18 cellular contexts compared by ENCODE assay signal in the genomic region with DNA sequence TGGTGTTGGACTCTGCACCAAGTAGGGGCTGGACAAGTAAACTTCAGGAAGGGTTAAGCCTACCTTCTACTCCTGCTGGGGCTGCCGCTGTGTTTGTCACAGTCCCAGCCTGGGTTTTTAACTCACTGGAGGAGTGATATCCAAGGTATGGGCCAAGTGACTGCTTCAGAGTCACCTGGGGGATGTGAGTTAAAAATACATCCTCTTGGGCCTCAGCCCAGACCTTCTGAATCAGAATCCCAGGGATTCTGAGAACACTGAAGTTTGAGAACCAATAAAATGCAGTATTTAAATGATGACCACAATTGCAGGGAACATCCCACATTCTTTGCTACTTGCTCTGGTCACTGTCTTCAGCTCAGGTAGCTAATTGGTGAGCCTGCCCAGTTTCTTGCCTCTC.
DNase-seq lines count a peak whose midpoint lies in the region; ATAC-seq, FAIRE-seq and TF ChIP-seq lines count a peak whose summit lies in the region.
"Had no signal": no experiment of that assay in that cellular context is flagged by ENCODE, and none has a peak within 500 bp of the region (broad histone marks: within the 10 kb centered on the region; RNA-seq: fewer than 3 reads in every experiment).

No MANE protein-coding gene starts in this region.

- no peaks in the 10 kb centered on the region for H4K20me1 ChIP-seq in endothelial cell of umbilical vein (replicated peaks; ENCODE audit: control insufficient read depth, extremely low read depth, insufficient read depth, low read length)

- H4K91ac ChIP-seq in trophoblast cell (ENCODE audit: low read depth, low read length), result peak overlapping the region; percentile 38

- no peak overlapping the region for H4K12ac ChIP-seq in trophoblast cell (ENCODE audit: low read depth, low read length)

- H2BK12ac ChIP-seq in trophoblast cell (ENCODE audit: low read length), result peak overlapping the region; percentile 67

- DNase-seq in EL (peak; percentile 67), MG63 (peak; percentile 63), endothelial cell of umbilical vein (ENCODE audit: low read depth, low spot score) (no peak), trophoblast cell (no peak), CD1c-positive myeloid dendritic cell (ENCODE audit: extremely low spot score) (no peak), Kasumi-1 (lab: John Stamatoyannopoulos, UW) (no peak), SHP77 (lab: John Stamatoyannopoulos, UW) (no peak)
- DNase-seq: activated B cell treated with CpG ODN at 0.5 μM for 24 hours; activated naive CD4-positive, alpha-beta T cell treated with anti-CD3 and anti-CD28 coated beads, Interleukin-2, amount 10 ng/mL, durations not matched to agents 7 days and 5 days; CD4-positive, alpha-beta memory T cell; effector CD8-positive, alpha-beta T cell; glutamatergic neuron; NCI-H1105; NCI-H345; SW 1271 had no signal

- TF ChIP-seq POLR2A in endothelial cell of umbilical vein (IDR thresholded peaks at IDR 0.05; ENCODE audit: low read depth, low read length), result no peak

- peak overlapping the region; percentile 63 for H2AFZ ChIP-seq in endothelial cell of umbilical vein (ENCODE audit: low read depth, low read length)
- H2AFZ ChIP-seq in trophoblast cell (ENCODE audit: insufficient read depth, low read length, poor library complexity), result no peak overlapping the region

- H3K4me1 ChIP-seq in endothelial cell of umbilical vein (ENCODE audit: control insufficient read depth, extremely low read depth, insufficient read depth, low read length), result peaks cover 50% of the 10 kb centered on the region
- peaks cover 24 to 35% of the 10 kb centered on the region in 2 experiments for H3K4me1 ChIP-seq in trophoblast cell (ENCODE audit: control insufficient read depth in 1 of 2, insufficient read depth in 2 of 2, low read length in 2 of 2)
- H3K4me1 ChIP-seq: prostate gland had no signal

- H3K36me3 ChIP-seq in MG63 (no peaks in the 10 kb centered on the region), endothelial cell of umbilical vein (ENCODE audit: control insufficient read depth in 2 of 2, extremely low read depth in 1 of 2, insufficient read depth in 2 of 2, low read length in 2 of 2) (no peaks in the 10 kb centered on the region), trophoblast cell (ENCODE audit: control insufficient read depth in 1 of 2, insufficient read depth in 2 of 2, low read length in 2 of 2) (no peaks in the 10 kb centered on the region)
- H3K36me3 ChIP-seq: prostate gland, thoracic aorta had no signal

- no peaks in the 10 kb centered on the region for H3K9me1 ChIP-seq in endothelial cell of umbilical vein (replicated peaks; ENCODE audit: control insufficient read depth, extremely low read depth, insufficient read depth, low read length)

- H3K9ac ChIP-seq in endothelial cell of umbilical vein (replicated peaks; ENCODE audit: extremely low read depth, insufficient read depth, low read length) (no peak overlapping the region), trophoblast cell (ENCODE audit: low read length) (no peak overlapping the region)

- no peak overlapping the region for H3K23ac ChIP-seq in trophoblast cell (ENCODE audit: low read length)

- peak overlapping the region; percentile 28 for H2BK5ac ChIP-seq in trophoblast cell (ENCODE audit: low read depth, low read length, poor library complexity)

- WGBS in trophoblast cell (ENCODE audit: extremely low coverage, insufficient coverage, insufficient read length), result no CpG with 5 or more reads among the region's 1 CpG

- CTCF ChIA-PET in endothelial cell of umbilical vein (lab: Charles Lee), result interaction anchor here (1.0 to 1.7 kb wide), 2 partner anchors 23 to 69 kb away, joined by 3 to 6 read pairs; no protein-coding TSS in a partner anchor

- H3K4me3 ChIP-seq in MG63 (no peak overlapping the region), endothelial cell of umbilical vein (replicated peaks in 1 of 3; ENCODE audit: insufficient read depth in 1 of 3, low read depth in 1 of 3, low read length in 3 of 3) (no peak overlapping the region), trophoblast cell (ENCODE audit: low read depth, low read length) (no peak overlapping the region)
- H3K4me3 ChIP-seq: prostate gland, thoracic aorta had no signal

- TF ChIP-seq CTCF in endothelial cell of umbilical vein (IDR thresholded peaks at IDR 0.05; ENCODE audit: extremely low read depth in 1 of 2, insufficient read depth in 1 of 2, low read depth in 1 of 2, low read length in 2 of 2), result no peak

- H3K79me2 ChIP-seq in endothelial cell of umbilical vein (ENCODE audit: control insufficient read depth, insufficient read depth, low read length), result no peaks in the 10 kb centered on the region
- H3K79me2 ChIP-seq in trophoblast cell (ENCODE audit: control insufficient read depth, insufficient read depth, low read length, poor library complexity), result peaks cover 4% of the 10 kb centered on the region

- intact Hi-C loops in endothelial cell of umbilical vein (cut with micrococcal nuclease), result loop anchor here (5.0 kb wide), 2 partner anchors 148 to 163 kb away; no protein-coding TSS in a partner anchor

- H3K14ac ChIP-seq in trophoblast cell (ENCODE audit: low read length), result peak overlapping the region; percentile 65

- FAIRE-seq in endothelial cell of umbilical vein (lab: Jason Lieb, UNC), result no peak

- peak overlapping the region; percentile 8 for H4K8ac ChIP-seq in trophoblast cell (ENCODE audit: low read depth, low read length)

- H3K27me3 ChIP-seq in MG63 (no peaks in the 10 kb centered on the region), endothelial cell of umbilical vein (ENCODE audit: control insufficient read depth in 2 of 2, insufficient read depth in 2 of 2, low read length in 2 of 2) (no peaks in the 10 kb centered on the region), trophoblast cell (ENCODE audit: insufficient read depth, low read length) (no peaks in the 10 kb centered on the region)

- dilution Hi-C loops in endothelial cell of umbilical vein (cut with MboI; ENCODE audit: extremely low pct_ligation_motif_present, low sequenced_read_pairs), result no loop called here

- H3K9me3 ChIP-seq in MG63 (no peaks in the 10 kb centered on the region), endothelial cell of umbilical vein (replicated peaks; ENCODE audit: control insufficient read depth, insufficient read depth, low read length) (no peaks in the 10 kb centered on the region), trophoblast cell (ENCODE audit: insufficient read depth, low read depth, low read length) (no peaks in the 10 kb centered on the region)
- H3K9me3 ChIP-seq: prostate gland, thoracic aorta had no signal

- H2AK5ac ChIP-seq in trophoblast cell (ENCODE audit: low read length), result no peak overlapping the region

- ATAC-seq in GM21390 (IDR thresholded peaks at IDR 0.05; ENCODE audit: unreplicated experiment), result no peak

- no peak overlapping the region for H3K4ac ChIP-seq in trophoblast cell (ENCODE audit: low read depth, low read length)

- POLR2A ChIA-PET in endothelial cell of umbilical vein (lab: Charles Lee), result no interaction called here

- peaks cover 34% of the 10 kb centered on the region for H3K79me1 ChIP-seq in trophoblast cell (ENCODE audit: low read length)

- H3K4me2 ChIP-seq in endothelial cell of umbilical vein (ENCODE audit: insufficient read depth, low read length) (no peak overlapping the region), trophoblast cell (ENCODE audit: low read length) (no peak overlapping the region)

- BruUV-seq in endothelial cell of umbilical vein (replicated peaks; lab: Mats Ljungman, UMichigan), result no TSS peak

- H2BK120ac ChIP-seq in trophoblast cell (ENCODE audit: insufficient read depth, low read length, poor library complexity), result peak overlapping the region; percentile 44

- H3K18ac ChIP-seq in trophoblast cell (ENCODE audit: low read length), result peak overlapping the region; percentile 16

- H3K27ac ChIP-seq in endothelial cell of umbilical vein (ENCODE audit: insufficient read depth, low read depth, low read length) (peak overlapping the region; percentile 93), trophoblast cell (ENCODE audit: low read depth, low read length) (no peak overlapping the region)
- H3K27ac ChIP-seq: prostate gland, thoracic aorta had no signal

TF ChIP-seq in endothelial cell of umbilical vein, 7 proteins besides CTCF, POLR2A, EP300 and RAD21:
- TF ChIP-seq JUN (IDR thresholded peaks at IDR 0.05; ENCODE audit: borderline replicate concordance, insufficient read depth, insufficient read length, low read depth) (no peak), GATA2 (IDR thresholded peaks at IDR 0.05; ENCODE audit: insufficient read depth, insufficient read length, low read depth, low read length) (no peak), MYC (IDR thresholded peaks at IDR 0.05; ENCODE audit: low read depth, low read length) (no peak), EZH2 (IDR thresholded peaks at IDR 0.05; ENCODE audit: borderline replicate concordance, low read depth, low read length, severe bottlenecking) (no peak), POLR2AphosphoS5 (IDR thresholded peaks at IDR 0.05; ENCODE audit: insufficient read depth, low read depth, low read length) (no peak), FOS (IDR thresholded peaks at IDR 0.05; ENCODE audit: borderline replicate concordance, insufficient read depth, low read length) (no peak)
- TF ChIP-seq, protein P1, sequence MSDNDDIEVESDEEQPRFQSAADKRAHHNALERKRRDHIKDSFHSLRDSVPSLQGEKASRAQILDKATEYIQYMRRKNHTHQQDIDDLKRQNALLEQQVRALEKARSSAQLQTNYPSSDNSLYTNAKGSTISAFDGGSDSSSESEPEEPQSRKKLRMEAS (IDR thresholded peaks at IDR 0.05; ENCODE audit: insufficient read depth, insufficient read length), result no peak

Comparison
In these comparisons a context has a peak if more than half of its experiments do, and no peak if none do; other contexts are left out.
1. DNase-seq: peak in EL (single experiment) and MG63 (single experiment); none in endothelial cell of umbilical vein (single experiment), trophoblast cell (0 of 2), CD1c-positive myeloid dendritic cell (single experiment), Kasumi-1 (0 of 2) and SHP77 (0 of 2).